In the genomic region with DNA sequence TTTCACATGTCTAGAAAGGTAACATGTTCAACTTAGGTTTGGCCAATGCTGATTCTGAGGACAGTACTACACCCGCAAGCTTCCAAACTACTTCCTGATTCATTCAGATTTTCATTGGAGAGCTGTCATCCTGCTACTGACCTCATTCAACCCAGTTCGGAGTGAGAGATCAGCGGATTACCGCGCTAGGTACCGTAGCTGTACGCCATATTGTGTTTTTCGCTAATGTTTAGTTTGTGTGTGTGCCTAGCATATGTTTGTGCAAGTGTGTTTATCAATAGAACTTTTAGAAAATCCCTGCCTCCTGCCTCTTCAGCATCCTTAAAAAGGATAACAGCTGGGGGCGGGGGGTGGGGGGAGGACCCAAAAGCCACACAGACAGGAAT, we compare ENCODE assay signal across 7 cellular contexts. TPM values are rescaled to one million over a fixed set of nuclear protein-coding genes. Genes with fewer than 3 reads are reported as not detected.
DNase-seq lines count a peak whose midpoint lies in the region; ATAC-seq, FAIRE-seq and TF ChIP-seq lines count a peak whose summit lies in the region.

No MANE protein-coding gene starts in this region.

- DNase-seq in GM12865 (ENCODE audit: low read depth) = peak; percentile 82
- DNase-seq in NCI-H128 (lab: John Stamatoyannopoulos, UW; ENCODE audit: unreplicated experiment) = peak; percentile 33
- peak in 2 of 3 donors; percentile 15 to 36 for DNase-seq in T-helper 17 cell
- DNase-seq in bronchial epithelial cell (ENCODE audit: low read depth) = peak; percentile 79
- peak; percentile 42 for DNase-seq in inferior parietal cortex (ENCODE audit: extremely low spot score)
- peak; percentile 32 for DNase-seq in smooth muscle cell of the brain vasculature (ENCODE audit: low read depth, low spot score)

- H3K4me3 Mint-ChIP-seq in T-helper 17 cell = peak overlapping the region; percentile 94

- peak overlapping the region; percentile 98 for H3K27ac Mint-ChIP-seq in T-helper 17 cell

- FAIRE-seq in bronchial epithelial cell (lab: Jason Lieb, UNC) = peak; percentile 83

- peaks cover 19% of the 10 kb centered on the region for H3K4me1 Mint-ChIP-seq in T-helper 17 cell

- H3K36me3 Mint-ChIP-seq in T-helper 17 cell (ENCODE audit: low read depth) = no peaks in the 10 kb centered on the region

- no peaks in the 10 kb centered on the region for H3K36me3 ChIP-seq in bronchial epithelial cell (ENCODE audit: control insufficient read depth, insufficient read depth, low read length)

- ATAC-seq in T-helper 17 cell (no peak), HG03039 (IDR thresholded peaks at IDR 0.05; ENCODE audit: unreplicated experiment) (no peak)

- no peaks in the 10 kb centered on the region for H3K27me3 Mint-ChIP-seq in T-helper 17 cell

- H3K27me3 ChIP-seq in bronchial epithelial cell (ENCODE audit: control insufficient read depth, insufficient read depth, low read length) = no peaks in the 10 kb centered on the region

- TF ChIP-seq CTCF in GM12865 (IDR thresholded peaks at IDR 0.05; ENCODE audit: insufficient read depth, low read depth, low read length, missing control alignments) (no peak), bronchial epithelial cell (IDR thresholded peaks at IDR 0.05; ENCODE audit: insufficient read depth, low read length, severe bottlenecking) (no peak)

- H3K4me3 ChIP-seq in GM12865 (ENCODE audit: low read depth, low read length) = peak overlapping the region; percentile 64
- H3K4me3 ChIP-seq in bronchial epithelial cell (ENCODE audit: low read depth, low read length) = peak overlapping the region; percentile 80

- H3K9me3 ChIP-seq in T-helper 17 cell (ENCODE audit: control insufficient read depth, low read length, poor library complexity, severe bottlenecking) = no peaks in the 10 kb centered on the region

RNA-seq across cellular contexts. Expression of gene ZBTB20, which starts 1.1 kb away (rescaled TPM):
- total RNA-seq in T-helper 17 cell (10 to 100 TPM; 55.3 to 61.2 TPM), bronchial epithelial cell (3.5 and 3.9 TPM in 2 replicates)

Comparison
In these comparisons a context has a peak if more than half of its experiments do, and no peak if none do; other contexts are left out.
1. DNase-seq: peak in every context shown above with its lines; median percentile 82 in GM12865; 79 in bronchial epithelial cell; 42 in inferior parietal cortex; 33 in NCI-H128; 32 in smooth muscle cell of the brain vasculature; 26 in T-helper 17 cell.
2. RNA of gene ZBTB20, which starts 1.1 kb away (total RNA-seq): 55.3 to 61.2 TPM in T-helper 17 cell; 3.5 to 3.9 TPM in bronchial epithelial cell; every median in the first group is over 10 times any median in the second.